9 cellular contexts compared by ENCODE assay signal in genomic region chr7:133230591-133231194, GRCh38. TPM values are rescaled to one million over a fixed set of nuclear protein-coding genes. Genes with fewer than 3 reads are reported as not detected.
DNase-seq lines count a peak whose midpoint lies in the region; ATAC-seq and TF ChIP-seq lines count a peak whose summit lies in the region.
"Had no signal": no experiment of that assay in that cellular context is flagged by ENCODE, and none has a peak within 500 bp of the region (broad histone marks: within the 10 kb centered on the region; RNA-seq: fewer than 3 reads in every experiment).

No MANE protein-coding gene starts in this region.

- no peak overlapping the region for H3K27ac Mint-ChIP-seq in activated T-helper 17 cell treated with anti-CD3 and anti-CD28 coated beads, Interleukin-2, amount 50 U/mL, for 72 hours

- no peaks in the 10 kb centered on the region for H3K36me3 Mint-ChIP-seq in activated T-helper 17 cell treated with anti-CD3 and anti-CD28 coated beads, Interleukin-2, amount 50 U/mL, for 72 hours (ENCODE audit: low read depth)

- H3K4me3 Mint-ChIP-seq in activated T-helper 17 cell treated with anti-CD3 and anti-CD28 coated beads, Interleukin-2, amount 50 U/mL, for 72 hours, result no peak overlapping the region

- no peaks in the 10 kb centered on the region for H3K9me3 Mint-ChIP-seq in activated T-helper 17 cell treated with anti-CD3 and anti-CD28 coated beads, Interleukin-2, amount 50 U/mL, for 72 hours

- no peaks in the 10 kb centered on the region for H3K4me1 Mint-ChIP-seq in activated T-helper 17 cell treated with anti-CD3 and anti-CD28 coated beads, Interleukin-2, amount 50 U/mL, for 72 hours

- no peak overlapping the region for H3K27ac ChIP-seq in brain microvascular endothelial cell
- H3K27ac ChIP-seq: BLaER1 had no signal

- H3K4me3 ChIP-seq in brain microvascular endothelial cell (ENCODE audit: low read depth, low read length), result no peak overlapping the region
- H3K4me3 ChIP-seq: BLaER1 had no signal

- no peaks in the 10 kb centered on the region for H3K36me3 ChIP-seq in brain microvascular endothelial cell (replicated peaks)
- H3K36me3 ChIP-seq: BLaER1 had no signal

- ATAC-seq in activated T-helper 17 cell treated with anti-CD3 and anti-CD28 coated beads, Interleukin-2, amount 50 U/mL, for 72 hours (replicated peaks), result no peak

- H3K27me3 Mint-ChIP-seq in activated T-helper 17 cell treated with anti-CD3 and anti-CD28 coated beads, Interleukin-2, amount 50 U/mL, for 72 hours, result peaks cover 8% of the 10 kb centered on the region

- no peaks in the 10 kb centered on the region for H3K27me3 ChIP-seq in brain microvascular endothelial cell (replicated peaks)
- H3K27me3 ChIP-seq: BLaER1 had no signal

- in situ Hi-C loops in brain microvascular endothelial cell (cut with HindIII; ENCODE audit: low pct_ligation_motif_present, low sequenced_read_pairs), result no loop called here

- DNase-seq in NCI-H1105 treated with DMSO at 0.1 percent for 48 hours (lab: John Stamatoyannopoulos, UW), result peak; percentile 48
- DNase-seq in NCI-H1105 (lab: John Stamatoyannopoulos, UW), result no peak
- peak; percentile 76 to 84 for DNase-seq in Kasumi-1 (lab: John Stamatoyannopoulos, UW)
- peak; percentile 31 to 40 for DNase-seq in SHP77 (lab: John Stamatoyannopoulos, UW)
- DNase-seq in brain microvascular endothelial cell, result peak; percentile 76
- DNase-seq in kidney tubule cell (ENCODE audit: low spot score), result peak; percentile 56
- peak; percentile 8 for DNase-seq in stimulated activated CD8-positive, alpha-beta memory T cell treated with anti-CD3 and anti-CD28 coated beads, Interleukin-15, amount 100 ng/mL, for 24 hours (ENCODE audit: low read depth)

- peak; percentile 80 for TF ChIP-seq CTCF in brain microvascular endothelial cell (IDR thresholded peaks at IDR 0.05; ENCODE audit: low read depth, low read length, missing control alignments)

RNA-seq across cellular contexts. Expression of gene EXOC4, which starts 22.2 kb away (rescaled TPM):
- 10 to 100 TPM; 53.5 to 62.3 TPM for total RNA-seq in activated T-helper 17 cell treated with anti-CD3 and anti-CD28 coated beads, Interleukin-2, amount 50 U/mL, for 72 hours
